ENCODE assay signal across 2 cellular contexts in genomic region chr20:44187763-44188709, GRCh38.
TF ChIP-seq lines count a peak whose summit lies in the region.

No MANE protein-coding gene starts in this region.

TF ChIP-seq in IMR-90, 13 proteins besides CTCF, POLR2A, EP300 and RAD21:
- TF ChIP-seq MAZ (IDR thresholded peaks at IDR 0.05; ENCODE audit: borderline replicate concordance, low read depth, low read length) (no peak; the same call in 1 of the 2 replicates), NFE2L2 (IDR thresholded peaks at IDR 0.05; ENCODE audit: low read depth, low read length) (no peak), BHLHE40 (IDR thresholded peaks at IDR 0.05; ENCODE audit: low read depth, low read length) (no peak), RFX5 (IDR thresholded peaks at IDR 0.05; ENCODE audit: low read depth, low read length) (no peak), SMC3 (IDR thresholded peaks at IDR 0.05; ENCODE audit: low read depth, low read length) (no peak), CHD1 (IDR thresholded peaks at IDR 0.05; ENCODE audit: low read depth, low read length) (no peak), MXI1 (IDR thresholded peaks at IDR 0.05; ENCODE audit: borderline replicate concordance, low read depth, low read length) (no peak), FOS (IDR thresholded peaks at IDR 0.05; ENCODE audit: low read depth, low read length) (no peak), CEBPB (IDR thresholded peaks at IDR 0.05; ENCODE audit: low read depth, low read length) (no peak), RCOR1 (IDR thresholded peaks at IDR 0.05; ENCODE audit: insufficient replicate concordance, low read length) (no peak), USF2 (IDR thresholded peaks at IDR 0.05; ENCODE audit: low read depth, low read length) (no peak), MAFK (IDR thresholded peaks at IDR 0.05; ENCODE audit: low read depth, low read length) (no peak), ELK1 (IDR thresholded peaks at IDR 0.05; ENCODE audit: borderline replicate concordance, low read depth, low read length) (no peak)

TF ChIP-seq in GM12878, 131 proteins besides CTCF, POLR2A, EP300 and RAD21:
- TF ChIP-seq ZZZ3 (IDR thresholded peaks at IDR 0.05; ENCODE audit: control insufficient read depth, insufficient read length, low read depth) (no peak), BHLHE40 (IDR thresholded peaks at IDR 0.05; ENCODE audit: borderline replicate concordance in 1 of 2, low read depth in 2 of 2, low read length in 1 of 2) (no peak), PAX8 (IDR thresholded peaks at IDR 0.05) (no peak), BCLAF1 (IDR thresholded peaks at IDR 0.05) (no peak), IRF3 (IDR thresholded peaks at IDR 0.05) (no peak), ZBTB40 (IDR thresholded peaks at IDR 0.05; ENCODE audit: borderline replicate concordance) (no peak), KAT2A (conservative IDR thresholded peaks at IDR 0.05; ENCODE audit: control insufficient read depth, low read depth, low read length) (no peak), SKIL (IDR thresholded peaks at IDR 0.05; ENCODE audit: low read depth, poor library complexity, severe bottlenecking) (no peak), HDGF (IDR thresholded peaks at IDR 0.05) (peak; percentile 67; the same call in 1 of the 2 replicates), IRF5 (IDR thresholded peaks at IDR 0.05; ENCODE audit: borderline replicate concordance) (no peak), NBN (IDR thresholded peaks at IDR 0.05) (peak; percentile 31; the same call in 1 of the 2 replicates), ATF7 (IDR thresholded peaks at IDR 0.05; ENCODE audit: low read depth) (0 out of 2 replicates have a peak, but pooled peaks have one; percentile 15), FOXK2 (IDR thresholded peaks at IDR 0.05) (0 out of 2 replicates have a peak, but pooled peaks have one; percentile 25), RFX5 (IDR thresholded peaks at IDR 0.05; ENCODE audit: low read depth, low read length) (no peak), ZBTB4 (CRISPR knock-in tag; IDR thresholded peaks at IDR 0.05) (no peak), E4F1 (IDR thresholded peaks at IDR 0.05; ENCODE audit: borderline replicate concordance, partially characterized antibody) (peak; percentile 53), SMC3 (IDR thresholded peaks at IDR 0.05; ENCODE audit: borderline replicate concordance, low read length) (no peak), ZNF207 (IDR thresholded peaks at IDR 0.05; ENCODE audit: borderline replicate concordance) (no peak), MEF2B (IDR thresholded peaks at IDR 0.05; ENCODE audit: partially characterized antibody, poor library complexity, severe bottlenecking) (no peak)
